8 cellular contexts compared by ENCODE assay signal in the genomic region with DNA sequence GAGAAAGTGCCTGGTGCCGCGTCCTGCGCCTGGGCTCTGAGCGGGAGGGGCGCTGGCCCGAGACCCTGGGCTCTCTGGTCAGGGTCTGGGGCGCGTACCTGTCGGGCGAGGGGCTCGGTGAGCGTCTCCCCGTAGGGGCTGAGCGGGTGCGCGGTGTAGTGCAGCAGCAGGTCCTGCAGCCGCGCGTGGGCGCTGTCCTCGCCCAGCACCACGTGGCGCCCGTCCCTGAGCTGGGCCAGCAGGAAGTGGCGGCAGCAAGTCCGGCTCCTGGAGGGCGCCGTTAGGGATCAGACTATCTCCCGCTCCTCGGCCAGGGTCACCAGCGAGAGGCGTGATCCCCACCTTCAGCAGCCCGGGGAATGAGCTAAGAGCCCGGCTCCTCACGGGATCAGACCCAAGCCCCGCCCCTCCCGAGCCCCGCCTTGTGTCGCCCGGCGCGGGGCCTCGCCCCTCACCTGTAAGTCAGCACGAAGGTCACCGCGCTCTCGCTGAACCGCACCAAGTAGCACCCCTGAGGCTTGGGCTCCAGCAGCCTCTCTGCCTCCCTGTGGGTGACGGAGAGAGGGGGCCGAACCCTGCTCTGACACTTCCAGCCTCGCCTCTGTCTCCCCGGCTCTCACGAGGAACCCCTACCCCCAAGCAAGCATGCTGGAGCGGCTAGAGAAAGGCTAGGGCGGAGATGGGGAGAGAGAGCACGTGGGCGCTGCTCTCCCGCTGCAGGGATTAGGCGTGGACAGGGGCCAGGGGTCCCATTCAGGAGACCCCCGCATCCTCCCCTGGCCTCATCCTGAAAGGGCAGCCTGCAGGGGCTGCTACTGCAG. TPM values are rescaled to one million over a fixed set of nuclear protein-coding genes. Genes with fewer than 3 reads are reported as not detected.
A peak's percentile ranks its signal among the peaks of the same experiment; 100 is the strongest.
DNase-seq lines count a peak whose midpoint lies in the region; ATAC-seq, FAIRE-seq and TF ChIP-seq lines count a peak whose summit lies in the region.

No MANE protein-coding gene starts in this region.

- intact Hi-C loops in PC-9 (cut with micrococcal nuclease; ENCODE audit: unreplicated experiment), result no loop called here

- no peaks in the 10 kb centered on the region for H4K20me1 ChIP-seq in PC-9 (ENCODE audit: insufficient read depth)
- H4K20me1 ChIP-seq in osteoblast (ENCODE audit: insufficient read depth, low read length), result no peaks in the 10 kb centered on the region

- no peaks in the 10 kb centered on the region for H3K27me3 ChIP-seq in PC-9 (ENCODE audit: insufficient read depth, low read depth)
- no peaks in the 10 kb centered on the region for H3K27me3 ChIP-seq in osteoblast (ENCODE audit: insufficient read depth, low read length)
- no peaks in the 10 kb centered on the region for H3K27me3 ChIP-seq in thoracic aorta (replicated peaks; ENCODE audit: insufficient read depth)

- no peak overlapping the region for H3K27ac ChIP-seq in PC-9
- H3K27ac ChIP-seq in osteoblast (ENCODE audit: low read depth, low read length), result peak overlapping the region; percentile 39
- H3K27ac ChIP-seq in thoracic aorta, result no peak overlapping the region

- POLR2A ChIA-PET in AG04449 (lab: Yijun Ruan, JAX), result no interaction called here
- POLR2A ChIA-PET in PC-9 (lab: Charles Lee; ENCODE audit: unreplicated experiment), result no interaction called here

- TF ChIP-seq CTCF in AG04449 (IDR thresholded peaks at IDR 0.05; ENCODE audit: insufficient read depth, low read length, missing control alignments) (peak; percentile 80), PC-9 (conservative IDR thresholded peaks at IDR 0.05) (peak; percentile 58), osteoblast (IDR thresholded peaks at IDR 0.05; ENCODE audit: extremely low read depth, low read depth, low read length) (peak; percentile 43), thoracic aorta (IDR thresholded peaks at IDR 0.05) (peak; percentile 59)

- H2AFZ ChIP-seq in PC-9 (peak overlapping the region; percentile 95), osteoblast (ENCODE audit: low read length) (peak overlapping the region; percentile 85)

- H3K9me3 ChIP-seq in PC-9 (ENCODE audit: insufficient read depth, low read depth), result no peaks in the 10 kb centered on the region
- no peaks in the 10 kb centered on the region for H3K9me3 ChIP-seq in osteoblast (ENCODE audit: low read depth, low read length)
- no peaks in the 10 kb centered on the region for H3K9me3 ChIP-seq in thoracic aorta

- ATAC-seq in thoracic aorta (ENCODE audit: insufficient number of reproducible peaks, low FRiP score, low read depth) (no peak), GM18873 (IDR thresholded peaks at IDR 0.05; ENCODE audit: low FRiP score, unreplicated experiment) (no peak)

- no TSS peak for BruUV-seq in PC-9 (replicated peaks; lab: Mats Ljungman, UMichigan)

- H3K4me2 ChIP-seq in PC-9 (peak overlapping the region; percentile 97), osteoblast (ENCODE audit: insufficient read depth, low read length) (peak overlapping the region; percentile 90)

- FAIRE-seq in GM19239 (lab: Jason Lieb, UNC), result no peak

- H3F3A ChIP-seq in PC-9 (ENCODE audit: insufficient read depth, low read depth), result peaks cover 13% of the 10 kb centered on the region; the same call in 1 of the 2 replicates

- CTCF ChIA-PET in AG04449 (lab: Yijun Ruan, JAX) (interaction anchor here (0.7 to 29.3 kb wide), 13 partner anchors 9 to 125 kb away, joined by 3 to 476 read pairs (median 8); partner anchors contain the start of genes INSRR, ISG20L2, METTL25B and NTRK1), PC-9 (lab: Charles Lee) (interaction anchor here (1.0 kb wide), 2 partner anchors 46 to 137 kb away, joined by 4 to 5 read pairs; partner anchors contain the start of gene NES)

- H3K79me2 ChIP-seq in PC-9 (ENCODE audit: low read depth) (peaks cover 6% of the 10 kb centered on the region), osteoblast (ENCODE audit: insufficient read depth, low read length) (no peaks in the 10 kb centered on the region)

- no peaks in the 10 kb centered on the region for H3K36me3 ChIP-seq in PC-9 (ENCODE audit: low read depth)
- H3K36me3 ChIP-seq in osteoblast (ENCODE audit: insufficient read depth, low read length), result no peaks in the 10 kb centered on the region
- H3K36me3 ChIP-seq in thoracic aorta, result no peaks in the 10 kb centered on the region

- H3K4me3 ChIP-seq in AG04449 (ENCODE audit: low read depth, low read length) (peak overlapping the region; percentile 33), PC-9 (peak overlapping the region; percentile 72), osteoblast (ENCODE audit: insufficient read depth, low read length) (peak overlapping the region; percentile 73), thoracic aorta (peak overlapping the region; percentile 77)

- H3K4me1 ChIP-seq in PC-9 (replicated peaks; ENCODE audit: insufficient read depth) (peaks cover 44% of the 10 kb centered on the region), osteoblast (ENCODE audit: insufficient read depth, low read length) (peaks cover 35% of the 10 kb centered on the region), thoracic aorta (ENCODE audit: control insufficient read depth in 1 of 2, low read depth in 2 of 2) (peaks cover 8 to 15% of the 10 kb centered on the region in 2 donors)

- DNase-seq in AG04449 (ENCODE audit: low read depth, low spot score) (no peak), GM19239 (ENCODE audit: insufficient read length, low spot score) (peak; percentile 65), PC-9 (peak; percentile 50 to 56), activated gamma-delta T cell treated with Interleukin-2 at 50 U/mL for 16 hours (peak; percentile 66), globus pallidus (ENCODE audit: low spot score) (peak; percentile 54), osteoblast (ENCODE audit: insufficient read length, low spot score, missing footprints) (peak; percentile 94), thoracic aorta (ENCODE audit: low spot score) (no peak)

- H3K9me2 ChIP-seq in PC-9 (ENCODE audit: insufficient read depth), result no peaks in the 10 kb centered on the region

RNA-seq across cellular contexts. Expression of gene SH2D2A, which starts 2.7 kb away (rescaled TPM):
- 4.0 and 5.8 TPM in 2 replicates for total RNA-seq in PC-9 (2021)
- 0.29 and 0.36 TPM in 2 replicates for total RNA-seq in osteoblast
- 1 to 10 TPM in 1 of 2 donors, under 1 TPM in 1; 0.81 to 1.1 TPM for total RNA-seq in thoracic aorta

RNA-seq across cellular contexts. Expression of gene INSRR, which starts 45.0 kb away (rescaled TPM):
- total RNA-seq in PC-9 (2021) (not detected in 2 replicates), osteoblast (0.29 and 0.36 TPM in 2 replicates), thoracic aorta (not detected)

RNA-seq across cellular contexts. Expression of gene PRCC, which starts 46.6 kb away (rescaled TPM):
- total RNA-seq in PC-9 (2021) (47.8 and 56.6 TPM in 2 replicates), osteoblast (18.0 and 22.8 TPM in 2 replicates), thoracic aorta (10 to 100 TPM; 22.9 to 34.5 TPM)

RNA-seq across cellular contexts. Expression of gene NTRK1, which starts 46.7 kb away (rescaled TPM):
- total RNA-seq in PC-9 (2021) (not detected in 2 replicates), osteoblast (0.36 and 0.88 TPM in 2 replicates), thoracic aorta (under 1 TPM; 0.42 to 0.81 TPM)

Comparison
In these comparisons a context has a peak if more than half of its experiments do, and no peak if none do; other contexts are left out.
1. DNase-seq: peak in GM19239 (single experiment), PC-9 (2 of 2), activated gamma-delta T cell treated with Interleukin-2 at 50 U/mL for 16 hours (single experiment), globus pallidus (single experiment) and osteoblast (single experiment); none in AG04449 (single experiment) and thoracic aorta (single experiment).
2. Peak in every context shown above with its lines, with median percentiles within 50 percentile points of each other: H3K4me3 ChIP-seq and CTCF ChIP-seq.